Comparison of ENCODE assay signal across 9 cellular contexts in the genomic region with DNA sequence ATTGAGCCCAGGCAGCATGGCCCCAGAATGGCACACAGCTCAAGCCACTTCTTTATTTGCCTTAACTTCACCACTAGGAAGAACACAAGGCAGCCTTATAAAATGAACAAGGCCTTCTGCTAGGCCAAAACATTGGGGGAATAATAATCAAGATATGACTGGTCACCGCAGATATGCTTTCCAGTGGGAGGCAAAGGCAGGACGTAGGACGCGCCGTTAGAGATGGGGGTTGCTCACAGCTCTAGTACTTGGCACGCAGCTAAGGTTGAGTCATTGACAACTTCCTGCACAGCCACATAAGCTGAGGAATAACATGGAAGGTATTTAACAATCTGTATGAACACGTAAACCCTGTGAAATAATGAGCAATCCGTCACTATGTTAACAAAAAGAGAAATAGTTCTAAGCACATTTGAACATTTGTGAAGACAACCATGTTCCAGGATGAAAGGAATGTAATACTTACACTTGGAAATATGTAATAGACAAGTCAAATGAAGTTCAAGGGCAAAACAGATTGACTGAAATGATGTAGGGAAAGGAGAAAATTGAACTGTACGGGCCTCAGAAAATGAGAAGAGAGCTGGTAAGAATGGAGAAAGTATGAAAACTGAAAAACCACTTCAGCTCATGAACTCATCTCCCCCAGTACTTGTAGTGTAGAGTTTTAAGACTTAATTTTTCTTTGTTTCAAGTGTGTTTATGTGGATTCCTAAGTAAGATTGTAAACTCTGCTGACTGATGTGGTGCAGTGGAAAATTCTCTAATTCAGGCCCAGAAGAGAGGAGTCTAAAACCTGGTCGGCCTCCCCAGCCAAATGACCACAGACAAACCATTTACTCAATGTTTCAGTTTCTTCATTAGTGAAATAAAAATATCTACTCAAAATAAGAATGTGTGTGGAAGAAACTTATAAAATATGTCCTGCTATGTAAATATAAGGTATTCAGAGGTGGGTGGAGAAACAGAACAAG. TPM values are rescaled to one million over a fixed set of nuclear protein-coding genes. Genes with fewer than 3 reads are reported as not detected.
DNase-seq lines count a peak whose midpoint lies in the region; ATAC-seq and TF ChIP-seq lines count a peak whose summit lies in the region.
"Had no signal": no experiment of that assay in that cellular context is flagged by ENCODE, and none has a peak within 500 bp of the region (broad histone marks: within the 10 kb centered on the region; RNA-seq: fewer than 3 reads in every experiment).

No MANE protein-coding gene starts in this region.

- peaks cover 12% of the 10 kb centered on the region for H3K4me1 ChIP-seq in osteoblast (ENCODE audit: insufficient read depth, low read length)
- no peaks in the 10 kb centered on the region for H3K4me1 ChIP-seq in CD8-positive, alpha-beta T cell (ENCODE audit: insufficient read depth, low read length)

- no peak for ATAC-seq in GM19023 (IDR thresholded peaks at IDR 0.05; ENCODE audit: unreplicated experiment)
- ATAC-seq in CD8-positive, alpha-beta T cell: no peak

- peak; percentile 8 for TF ChIP-seq CTCF in osteoblast (IDR thresholded peaks at IDR 0.05; ENCODE audit: extremely low read depth, low read depth, low read length)
- TF ChIP-seq CTCF in CD8-positive, alpha-beta T cell (IDR thresholded peaks at IDR 0.05): no peak

- no peaks in the 10 kb centered on the region for H4K20me1 ChIP-seq in osteoblast (ENCODE audit: insufficient read depth, low read length)

- CTCF ChIA-PET in CD8-positive, alpha-beta T cell (lab: Charles Lee): no interaction called here

- H3K79me2 ChIP-seq in osteoblast (ENCODE audit: insufficient read depth, low read length): no peaks in the 10 kb centered on the region

- H3K4me1 Mint-ChIP-seq in CD8-positive, alpha-beta T cell (ENCODE audit: low read depth): no peaks in the 10 kb centered on the region

- H3K4me3 ChIP-seq in osteoblast (ENCODE audit: insufficient read depth, low read length): no peak overlapping the region
- H3K4me3 ChIP-seq in CD8-positive, alpha-beta T cell (ENCODE audit: low read depth, low read length): no peak overlapping the region
- H3K4me3 ChIP-seq: SK-N-MC had no signal

- no peaks in the 10 kb centered on the region for H3K36me3 Mint-ChIP-seq in CD8-positive, alpha-beta T cell

- peak overlapping the region; percentile 59 for H3K4me2 ChIP-seq in osteoblast (ENCODE audit: insufficient read depth, low read length)

- no peaks in the 10 kb centered on the region for H3K36me3 ChIP-seq in osteoblast (ENCODE audit: insufficient read depth, low read length)
- H3K36me3 ChIP-seq in CD8-positive, alpha-beta T cell (ENCODE audit: insufficient read depth, low read length): no peaks in the 10 kb centered on the region

- peak overlapping the region; percentile 98 for H3K27ac ChIP-seq in osteoblast (ENCODE audit: low read depth, low read length)
- H3K27ac ChIP-seq in CD8-positive, alpha-beta T cell (ENCODE audit: low read depth, low read length): no peak overlapping the region
- H3K27ac ChIP-seq: SK-N-MC had no signal

- H3K27me3 ChIP-seq in osteoblast (ENCODE audit: insufficient read depth, low read length): no peaks in the 10 kb centered on the region
- H3K27me3 ChIP-seq in CD8-positive, alpha-beta T cell (ENCODE audit: insufficient read depth, low read length): no peaks in the 10 kb centered on the region

- POLR2A ChIA-PET in CD8-positive, alpha-beta T cell (lab: Charles Lee): no interaction called here

- peaks cover 7% of the 10 kb centered on the region for H3K27me3 Mint-ChIP-seq in CD8-positive, alpha-beta T cell (ENCODE audit: low read depth)

- peak overlapping the region; percentile 71 for H2AFZ ChIP-seq in osteoblast (ENCODE audit: low read length)

- no peak overlapping the region for H3K27ac Mint-ChIP-seq in CD8-positive, alpha-beta T cell

- intact Hi-C loops in CD8-positive, alpha-beta T cell (cut with DNase I, micrococcal nuclease): no loop called here

- H3K9me3 Mint-ChIP-seq in CD8-positive, alpha-beta T cell: no peaks in the 10 kb centered on the region

- H3K9me3 ChIP-seq in osteoblast (ENCODE audit: low read depth, low read length): no peaks in the 10 kb centered on the region
- H3K9me3 ChIP-seq in CD8-positive, alpha-beta T cell (ENCODE audit: low read length): no peaks in the 10 kb centered on the region

- peak; percentile 77 for DNase-seq in GM04503 (ENCODE audit: low read depth)
- DNase-seq in NCI-H460 (ENCODE audit: extremely low read depth, low read depth): peak; percentile 66
- peak; percentile 92 for DNase-seq in dedifferentiated amniotic fluid mesenchymal stem cell (ENCODE audit: extremely low spot score)
- peak; percentile 76 for DNase-seq in osteoblast (ENCODE audit: insufficient read length, low spot score, missing footprints)
- DNase-seq in activated CD4-positive, alpha-beta T cell treated with anti-CD3 and anti-CD28 coated beads for 4 hours: no peak
- DNase-seq in CD8-positive, alpha-beta T cell: no peak
- DNase-seq in NCI-H1930 (lab: John Stamatoyannopoulos, UW): no peak

- no peak overlapping the region for H3K4me3 Mint-ChIP-seq in CD8-positive, alpha-beta T cell

RNA-seq across cellular contexts. Expression of gene CCDC91, which starts 59.3 kb away (rescaled TPM):
- 15.5 and 20.2 TPM in 2 replicates for total RNA-seq in NCI-H460 (2014; rRNA removed; shearing (Covaris generic))
- polyA plus RNA-seq in NCI-H460 (2014; cell fraction: nucleus; rRNA removed): 4.5 and 5.7 TPM in 2 replicates
- 36.2 and 37.1 TPM in 2 replicates for total RNA-seq in osteoblast
- total RNA-seq in CD8-positive, alpha-beta T cell: 10 to 100 TPM; 54.3 to 63.1 TPM

Comparison
In these comparisons a context has a peak if more than half of its experiments do, and no peak if none do; other contexts are left out.
1. DNase-seq: peak in GM04503 (single experiment), NCI-H460 (single experiment), dedifferentiated amniotic fluid mesenchymal stem cell (single experiment) and osteoblast (single experiment); none in activated CD4-positive, alpha-beta T cell treated with anti-CD3 and anti-CD28 coated beads for 4 hours (0 of 2), CD8-positive, alpha-beta T cell (0 of 7) and NCI-H1930 (0 of 2).